ENCODE assay signal across 31 cellular contexts in the genomic region with DNA sequence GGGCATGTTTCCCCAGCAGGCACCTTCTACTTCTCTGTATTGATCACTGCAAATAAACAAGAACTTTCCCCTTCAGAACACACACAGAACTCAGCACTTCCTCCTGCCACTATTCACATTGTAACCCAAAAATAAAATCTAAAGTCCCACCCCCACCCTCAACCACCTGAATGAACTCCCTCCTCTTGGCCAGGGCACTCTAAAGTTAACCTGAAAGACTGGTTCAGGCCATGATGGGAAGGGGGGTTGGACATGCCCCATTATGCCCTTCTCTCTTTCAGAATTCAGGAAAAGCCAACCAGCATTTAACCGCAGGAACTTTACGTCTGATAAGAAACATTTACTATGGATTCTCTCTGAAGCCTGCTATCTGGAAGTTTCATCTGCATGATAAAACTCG. TPM values are rescaled to one million over a fixed set of nuclear protein-coding genes. Genes with fewer than 3 reads are reported as not detected.
"Had no signal": no experiment of that assay in that cellular context is flagged by ENCODE, and none has a peak within 500 bp of the region (broad histone marks: within the 10 kb centered on the region; RNA-seq: fewer than 3 reads in every experiment).

No MANE protein-coding gene starts in this region.

- H3K9me3 Mint-ChIP-seq: natural killer cell had no signal

- H3K36me3 Mint-ChIP-seq: immature natural killer cell; natural killer cell; stimulated activated memory B cell treated with anti-CD40 and anti-IgM and Interleukin-4, amounts not matched to agents 10 μg/mL and 1 μg/mL and 100 μg/mL, for 72 hours had no signal

- H3K4me3 Mint-ChIP-seq: immature natural killer cell; natural killer cell; stimulated activated memory B cell treated with anti-CD40 and anti-IgM and Interleukin-4, amounts not matched to agents 10 μg/mL and 1 μg/mL and 100 μg/mL, for 72 hours had no signal

- H3K27ac ChIP-seq: esophagus squamous epithelium, heart right ventricle, pancreas, right atrium auricular region, sigmoid colon, testis, tibial nerve, vagina had no signal

- H3K27me3 ChIP-seq: pancreas, right atrium auricular region, sigmoid colon, testis, tibial nerve, vagina had no signal

- H3K4me1 ChIP-seq: pancreas, right atrium auricular region, testis, tibial nerve, vagina had no signal

- DNase-seq: central memory CD4-positive, alpha-beta T cell; effector memory CD4-positive, alpha-beta T cell; erythroblast; esophagus squamous epithelium; foreskin melanocyte; glutamatergic neuron; heart right ventricle; hypothalamus; immature natural killer cell; islet precursor cell; kidney glomerular epithelial cell; left colon; left ventricle myocardium superior; mammary epithelial cell; natural killer cell; pancreas; sigmoid colon; stimulated activated CD4-positive, alpha-beta T cell treated with anti-CD3 and anti-CD28 coated beads, Interleukin-4, amount 100 ng/mL, for 4 hours; stimulated activated naive CD8-positive, alpha-beta T cell treated with anti-CD3 and anti-CD28 coated beads, Interleukin-15, Interleukin-2, amounts not matched to agents 100 U/mL and 50 U/mL, for 24 hours; substantia nigra; testis had no signal

- H3K36me3 ChIP-seq: esophagus squamous epithelium, heart right ventricle, pancreas, right atrium auricular region, sigmoid colon, tibial nerve, vagina had no signal

- ATAC-seq: heart right ventricle; left colon; left ventricle myocardium superior; natural killer cell; stimulated activated memory B cell treated with anti-CD40 and anti-IgM and Interleukin-4, amounts not matched to agents 10 μg/mL and 1 μg/mL and 100 μg/mL, for 72 hours; stimulated activated naive CD8-positive, alpha-beta T cell treated with anti-CD3 and anti-CD28 coated beads, Interleukin-15, Interleukin-2, amounts not matched to agents 100 U/mL and 50 U/mL, for 24 hours had no signal

- H3K9me3 ChIP-seq: pancreas, testis, vagina had no signal

- H3K4me3 ChIP-seq: esophagus squamous epithelium, heart right ventricle, pancreas, right atrium auricular region, sigmoid colon, testis, tibial nerve, vagina had no signal

- H3K27ac Mint-ChIP-seq: immature natural killer cell; natural killer cell; progenitor cell of endocrine pancreas; stimulated activated memory B cell treated with anti-CD40 and anti-IgM and Interleukin-4, amounts not matched to agents 10 μg/mL and 1 μg/mL and 100 μg/mL, for 72 hours had no signal

- H3K4me1 Mint-ChIP-seq: immature natural killer cell; natural killer cell; stimulated activated memory B cell treated with anti-CD40 and anti-IgM and Interleukin-4, amounts not matched to agents 10 μg/mL and 1 μg/mL and 100 μg/mL, for 72 hours had no signal

RNA-seq across cellular contexts. Expression of a gene that starts 27.4 kb away (rescaled TPM):
- total RNA-seq: natural killer cell, progenitor cell of endocrine pancreas had no signal
- polyA plus RNA-seq: mammary epithelial cell had no signal

RNA-seq across cellular contexts. Expression of a gene that starts 42.3 kb away (rescaled TPM):
- total RNA-seq: cerebellum, esophagus squamous epithelium, left colon, left ventricle myocardium superior, mammary epithelial cell, natural killer cell, pancreas, progenitor cell of endocrine pancreas, right atrium auricular region, sigmoid colon, skeletal muscle tissue, testis, tibial nerve, ureter, vagina had no signal
- polyA plus RNA-seq: immature natural killer cell, mammary epithelial cell, neural cell, pancreas had no signal

RNA-seq across cellular contexts. Expression of a gene that starts 57.8 kb away (rescaled TPM):
- total RNA-seq: cerebellum, mammary epithelial cell, mononuclear cell, natural killer cell, progenitor cell of endocrine pancreas, skeletal muscle tissue, testis, ureter had no signal
- polyA plus RNA-seq: immature natural killer cell, mammary epithelial cell, neural cell had no signal
